29 cellular contexts compared by ENCODE assay signal in genomic region chr1:113797472-113797871, GRCh38.
"Had no signal": no experiment of that assay in that cellular context is flagged by ENCODE, and none has a peak within 500 bp of the region (broad histone marks: within the 10 kb centered on the region; RNA-seq: fewer than 3 reads in every experiment).

No MANE protein-coding gene starts in this region.

- ATAC-seq: activated CD4-positive, CD25-positive, alpha-beta regulatory T cell treated with anti-CD3 and anti-CD28 coated beads, Interleukin-2, amount 50 U/mL, for 24 hours; activated CD8-positive, alpha-beta memory T cell treated with anti-CD3 and anti-CD28 coated beads, Interleukin-2, amount 10 ng/mL, durations not matched to agents 7 days and 5 days; activated naive CD4-positive, alpha-beta T cell treated with anti-CD3 and anti-CD28 coated beads, Interleukin-2, amount 50 U/mL, for 72 hours; foreskin keratinocyte; mucosa of descending colon; sciatic nerve; stimulated activated naive CD8-positive, alpha-beta T cell treated with anti-CD3 and anti-CD28 coated beads, Interleukin-15, Interleukin-2, amounts not matched to agents 100 U/mL and 50 U/mL, for 24 hours; T-helper 17 cell had no signal

- H3K4me3 ChIP-seq: ascending aorta, esophagus muscularis mucosa, left ventricle myocardium inferior, lung, mucosa of descending colon, ovary, prostate gland, skin epidermis, testis, transverse colon had no signal

- H3K27ac ChIP-seq: ascending aorta, esophagus muscularis mucosa, foreskin keratinocyte, left ventricle myocardium inferior, ovary, prostate gland, skin epidermis, testis, transverse colon, WERI-Rb-1 had no signal

- H3K9me3 ChIP-seq: ascending aorta, esophagus muscularis mucosa, left ventricle myocardium inferior, mucosa of descending colon, ovary, prostate gland, testis, transverse colon had no signal

- H3K9me3 Mint-ChIP-seq: activated CD4-positive, alpha-beta memory T cell treated with anti-CD3 and anti-CD28 coated beads, Interleukin-2, amount 10 ng/mL, durations not matched to agents 7 days and 5 days; activated CD4-positive, alpha-beta T cell treated with anti-CD3 and anti-CD28 coated beads, Interleukin-2, amount 10 ng/mL, durations not matched to agents 24 days and 14 days; nephron progenitor cell had no signal

- H3K27me3 Mint-ChIP-seq: activated CD4-positive, alpha-beta memory T cell treated with anti-CD3 and anti-CD28 coated beads, Interleukin-2, amount 10 ng/mL, durations not matched to agents 7 days and 5 days; activated CD4-positive, alpha-beta T cell treated with anti-CD3 and anti-CD28 coated beads, Interleukin-2, amount 10 ng/mL, durations not matched to agents 24 days and 14 days; activated CD8-positive, alpha-beta memory T cell treated with anti-CD3 and anti-CD28 coated beads, Interleukin-2, amount 10 ng/mL, durations not matched to agents 7 days and 5 days; brain; T-helper 17 cell had no signal

- H3K36me3 ChIP-seq: ovary, prostate gland had no signal

- H3K27ac Mint-ChIP-seq: activated CD4-positive, alpha-beta memory T cell treated with anti-CD3 and anti-CD28 coated beads, Interleukin-2, amount 10 ng/mL, durations not matched to agents 7 days and 5 days; activated CD4-positive, alpha-beta T cell treated with anti-CD3 and anti-CD28 coated beads, Interleukin-2, amount 10 ng/mL, durations not matched to agents 24 days and 14 days; activated CD8-positive, alpha-beta memory T cell treated with anti-CD3 and anti-CD28 coated beads, Interleukin-2, amount 10 ng/mL, durations not matched to agents 7 days and 5 days; activated naive CD4-positive, alpha-beta T cell treated with anti-CD3 and anti-CD28 coated beads, Interleukin-2, amount 50 U/mL, for 72 hours; nephron progenitor cell; T-helper 17 cell had no signal

- H3K4me3 Mint-ChIP-seq: activated CD4-positive, alpha-beta memory T cell treated with anti-CD3 and anti-CD28 coated beads, Interleukin-2, amount 10 ng/mL, durations not matched to agents 7 days and 5 days; activated CD4-positive, alpha-beta T cell treated with anti-CD3 and anti-CD28 coated beads, Interleukin-2, amount 10 ng/mL, durations not matched to agents 24 days and 14 days; activated CD8-positive, alpha-beta memory T cell treated with anti-CD3 and anti-CD28 coated beads, Interleukin-2, amount 10 ng/mL, durations not matched to agents 7 days and 5 days; brain; nephron progenitor cell; T-helper 17 cell had no signal

- H3K4me1 ChIP-seq: prostate gland, testis had no signal

- H3K4me1 Mint-ChIP-seq: nephron progenitor cell had no signal

- H3K27me3 ChIP-seq: ascending aorta, esophagus muscularis mucosa, foreskin keratinocyte, ovary, testis, transverse colon had no signal

- DNase-seq: activated CD4-positive, alpha-beta memory T cell treated with anti-CD3 and anti-CD28 coated beads, Interleukin-2, amount 10 ng/mL, durations not matched to agents 7 days and 5 days; activated CD4-positive, alpha-beta T cell treated with anti-CD3 and anti-CD28 coated beads, Interleukin-2, amount 10 ng/mL, durations not matched to agents 24 days and 14 days; activated CD8-positive, alpha-beta memory T cell treated with anti-CD3 and anti-CD28 coated beads, Interleukin-2, amount 10 ng/mL, durations not matched to agents 7 days and 5 days; activated naive CD4-positive, alpha-beta T cell; activated T-cell treated with anti-CD3 and anti-CD28 coated beads, Interleukin-2, amount 50 U/mL, for 48 hours; foreskin keratinocyte; islet precursor cell; left ventricle myocardium inferior; mucosa of descending colon; nephron progenitor cell; ovary; retina; stimulated activated CD4-positive, alpha-beta T cell treated with anti-CD3 and anti-CD28 coated beads, Interleukin-12 subunit alpha, Interleukin-12 subunit beta, amount 100 ng/mL, for 4 hours; stimulated activated CD4-positive, alpha-beta T cell treated with anti-CD3 and anti-CD28 coated beads, Interleukin-4, amount 100 ng/mL, for 1 hour; stimulated activated naive CD8-positive, alpha-beta T cell treated with anti-CD3 and anti-CD28 coated beads, Interleukin-15, Interleukin-2, amounts not matched to agents 100 U/mL and 50 U/mL, for 24 hours; T-helper 17 cell; T1000; testis; transverse colon; WERI-Rb-1 had no signal
